ENCODE assay signal across 23 cellular contexts in the genomic region with DNA sequence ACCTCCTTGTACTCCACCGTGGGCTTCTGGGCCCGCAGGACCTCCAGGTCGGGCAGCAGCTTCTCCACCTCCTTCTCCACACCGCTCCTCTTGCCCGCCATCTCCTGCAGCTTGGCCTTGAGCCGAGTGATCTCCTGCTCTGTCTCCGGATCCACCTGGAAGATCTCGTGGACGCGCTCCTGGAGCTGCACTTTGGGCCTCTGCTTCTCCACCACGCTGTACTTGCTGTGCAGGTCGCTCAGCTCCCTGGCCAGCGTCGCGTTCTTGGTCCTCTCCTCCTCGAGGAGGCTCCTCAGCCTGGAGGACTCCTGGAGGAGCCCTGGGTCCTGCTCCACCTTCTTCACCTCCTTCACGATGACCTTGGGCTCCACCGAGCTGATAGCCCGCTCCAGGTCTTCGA. TPM values are rescaled to one million over a fixed set of nuclear protein-coding genes. Genes with fewer than 3 reads are reported as not detected.
A peak's percentile ranks its signal among the peaks of the same experiment; 100 is the strongest.
DNase-seq lines count a peak whose midpoint lies in the region; ATAC-seq and TF ChIP-seq lines count a peak whose summit lies in the region.
"Had no signal": no experiment of that assay in that cellular context is flagged by ENCODE, and none has a peak within 500 bp of the region (broad histone marks: within the 10 kb centered on the region; RNA-seq: fewer than 3 reads in every experiment).

No MANE protein-coding gene starts in this region.

- peaks cover 2 to 7% of the 10 kb centered on the region in 2 donors for H3K4me1 ChIP-seq in neuronal stem cell (ENCODE audit: control insufficient read depth in 2 of 2, insufficient read depth in 1 of 2, low read depth in 1 of 2, low read length in 2 of 2)

- TF ChIP-seq CTCF in natural killer cell (IDR thresholded peaks at IDR 0.05) (no peak), glutamatergic neuron (IDR thresholded peaks at IDR 0.05; ENCODE audit: partially characterized antibody, unreplicated experiment) (no peak)

- H3K27me3 Mint-ChIP-seq in natural killer cell treated with Interleukin-12 subunit alpha and Interleukin-12 subunit beta and Interleukin-15 and Interleukin-18, amount 100 ng/mL, for 72 hours: no peaks in the 10 kb centered on the region
- no peaks in the 10 kb centered on the region for H3K27me3 Mint-ChIP-seq in natural killer cell (ENCODE audit: low read depth in 2 of 2)
- peaks cover 10% of the 10 kb centered on the region for H3K27me3 Mint-ChIP-seq in glutamatergic neuron (ENCODE audit: unreplicated experiment)
- no peaks in the 10 kb centered on the region for H3K27me3 Mint-ChIP-seq in T-cell

- no peak overlapping the region for H3K23ac ChIP-seq in neuronal stem cell (ENCODE audit: low read depth, low read length, poor library complexity)

- no peak overlapping the region for H3K4me2 ChIP-seq in neuronal stem cell (ENCODE audit: insufficient read depth, low read length, poor library complexity, severe bottlenecking)
- H3K4me2 ChIP-seq: GM23338 had no signal

- no peak overlapping the region for H4K91ac ChIP-seq in neuronal stem cell (ENCODE audit: low read depth, low read length, poor library complexity)

- no peak overlapping the region for H2BK12ac ChIP-seq in neuronal stem cell (ENCODE audit: low read length)

- H3K18ac ChIP-seq in neuronal stem cell (ENCODE audit: low read length): no peak overlapping the region

- H3K79me1 ChIP-seq in neuronal stem cell (ENCODE audit: low read depth, low read length): no peaks in the 10 kb centered on the region

- no peak overlapping the region for H3K27ac Mint-ChIP-seq in natural killer cell treated with Interleukin-12 subunit alpha and Interleukin-12 subunit beta and Interleukin-15 and Interleukin-18, amount 100 ng/mL, for 72 hours
- H3K27ac Mint-ChIP-seq in natural killer cell (peak overlapping the region in 1 of 2 donors; percentile 32), glutamatergic neuron (ENCODE audit: unreplicated experiment) (no peak overlapping the region), T-cell (no peak overlapping the region)
- H3K27ac Mint-ChIP-seq: CD14-positive monocyte, GM23338 had no signal

- peak overlapping the region; percentile 72 for H3K9ac ChIP-seq in neuronal stem cell (ENCODE audit: low read depth, low read length, poor library complexity)

- no peaks in the 10 kb centered on the region for H3K9me3 ChIP-seq in neuronal stem cell (replicated peaks in 1 of 2; ENCODE audit: control insufficient read depth in 2 of 2, insufficient read depth in 1 of 2, low read depth in 1 of 2, low read length in 2 of 2)

- ATAC-seq in natural killer cell treated with Interleukin-12 subunit alpha and Interleukin-12 subunit beta and Interleukin-15 and Interleukin-18, amount 100 ng/mL, for 72 hours: no peak
- ATAC-seq in natural killer cell (no peak), GM18858 (IDR thresholded peaks at IDR 0.05; ENCODE audit: unreplicated experiment) (no peak), T-cell (replicated peaks in 1 of 4) (no peak), GM18520 (IDR thresholded peaks at IDR 0.05; ENCODE audit: unreplicated experiment) (no peak)
- ATAC-seq: GM23338 had no signal

- no peak overlapping the region for H2BK5ac ChIP-seq in neuronal stem cell (ENCODE audit: low read length)

- H3K27ac ChIP-seq in neuronal stem cell (replicated peaks; ENCODE audit: low read length): no peak overlapping the region

- H3K36me3 ChIP-seq in neuronal stem cell (replicated peaks in 1 of 2; ENCODE audit: control insufficient read depth in 2 of 2, insufficient read depth in 2 of 2, low read length in 2 of 2): peaks cover 0 to 1% of the 10 kb centered on the region in 2 donors

- CTCF ChIA-PET in T-cell (lab: Charles Lee): interaction anchor here in 1 of 2 donors (0.6 kb wide), 1 partner anchor 30 kb away, joined by 5 read pairs; no protein-coding TSS in a partner anchor

- no peak overlapping the region for H3K4me3 ChIP-seq in neuronal stem cell (ENCODE audit: low read length in 2 of 2)
- H3K4me3 ChIP-seq: GM23338 had no signal

- no peak overlapping the region for H3K4ac ChIP-seq in neuronal stem cell (ENCODE audit: low read length)

- H3K36me3 Mint-ChIP-seq in natural killer cell treated with Interleukin-12 subunit alpha and Interleukin-12 subunit beta and Interleukin-15 and Interleukin-18, amount 100 ng/mL, for 72 hours: no peaks in the 10 kb centered on the region
- H3K36me3 Mint-ChIP-seq in natural killer cell: no peaks in the 10 kb centered on the region
- peaks cover 9% of the 10 kb centered on the region for H3K36me3 Mint-ChIP-seq in glutamatergic neuron (ENCODE audit: unreplicated experiment)
- no peaks in the 10 kb centered on the region for H3K36me3 Mint-ChIP-seq in T-cell

- no peak overlapping the region for H4K8ac ChIP-seq in neuronal stem cell (ENCODE audit: low read depth, low read length)

- peaks cover 0 to 6% (median 0%) of the 10 kb centered on the region in 3 experiments for H3K27me3 ChIP-seq in neuronal stem cell (ENCODE audit: control insufficient read depth in 3 of 3, insufficient read depth in 3 of 3, low read depth in 1 of 3, low read length in 3 of 3)

- no peak overlapping the region for H3K4me3 Mint-ChIP-seq in natural killer cell treated with Interleukin-12 subunit alpha and Interleukin-12 subunit beta and Interleukin-15 and Interleukin-18, amount 100 ng/mL, for 72 hours
- H3K4me3 Mint-ChIP-seq in natural killer cell: no peak overlapping the region
- H3K4me3 Mint-ChIP-seq in glutamatergic neuron (ENCODE audit: unreplicated experiment): peak overlapping the region; percentile 52
- no peak overlapping the region for H3K4me3 Mint-ChIP-seq in T-cell
- H3K4me3 Mint-ChIP-seq: CD14-positive monocyte had no signal

- H2AK5ac ChIP-seq in neuronal stem cell (ENCODE audit: low read depth, low read length): peak overlapping the region; percentile 50

- H2AFZ ChIP-seq in neuronal stem cell (ENCODE audit: low read length): no peak overlapping the region
- H2AFZ ChIP-seq: GM23338 had no signal

- H3K9me3 Mint-ChIP-seq in natural killer cell treated with Interleukin-12 subunit alpha and Interleukin-12 subunit beta and Interleukin-15 and Interleukin-18, amount 100 ng/mL, for 72 hours: no peaks in the 10 kb centered on the region
- H3K9me3 Mint-ChIP-seq in natural killer cell (no peaks in the 10 kb centered on the region), glutamatergic neuron (ENCODE audit: unreplicated experiment) (peaks cover 8% of the 10 kb centered on the region), T-cell (no peaks in the 10 kb centered on the region)
- H3K9me3 Mint-ChIP-seq: GM23338 had no signal

- H3K4me1 Mint-ChIP-seq in natural killer cell treated with Interleukin-12 subunit alpha and Interleukin-12 subunit beta and Interleukin-15 and Interleukin-18, amount 100 ng/mL, for 72 hours (ENCODE audit: low read depth in 2 of 2): peaks cover 0 to 11% of the 10 kb centered on the region in 2 donors
- H3K4me1 Mint-ChIP-seq in natural killer cell (peaks cover 0 to 7% of the 10 kb centered on the region in 2 donors), glutamatergic neuron (ENCODE audit: low read depth, unreplicated experiment) (peaks cover 2% of the 10 kb centered on the region), T-cell (peaks cover 7 to 15% (median 10%) of the 10 kb centered on the region in 3 donors)

- no peak overlapping the region for H2BK15ac ChIP-seq in neuronal stem cell (ENCODE audit: low read length)

- POLR2A ChIA-PET in T-cell (lab: Charles Lee): interaction anchor here in 1 of 2 donors (0.6 kb wide), 1 partner anchor 45 kb away, joined by 5 read pairs; no protein-coding TSS in a partner anchor

- peak; percentile 16 for DNase-seq in natural killer cell treated with Interleukin-12 subunit alpha and Interleukin-12 subunit beta and Interleukin-15 and Interleukin-18, amount 100 ng/mL, for 72 hours (ENCODE audit: low spot score)
- DNase-seq in natural killer cell (no peak), glutamatergic neuron (no peak), neuronal stem cell (ENCODE audit: low spot score) (no peak), T-cell (no peak)
- no peak for DNase-seq in effector CD4-positive, alpha-beta T cell
- DNase-seq: AML-193, MM.1S, NCI-H1048, NCI-H1417 treated with DMSO at 0.1 percent for 48 hours, NCI-H187 treated with DMSO at 0.1 percent for 48 hours, NCI-H2107, NCI-H446 treated with DMSO at 0.1 percent for 48 hours, NCI-H526 treated with DMSO at 0.1 percent for 48 hours, OCI-M1, RPMI8226, SHP77 had no signal

- H2BK120ac ChIP-seq in neuronal stem cell (ENCODE audit: low read depth, low read length): no peak overlapping the region

- intact Hi-C loops in natural killer cell (cut with micrococcal nuclease): no loop called here

- peak overlapping the region; percentile 47 for H3K14ac ChIP-seq in neuronal stem cell (ENCODE audit: low read length)

- WGBS in neuronal stem cell (ENCODE audit: extremely low coverage in 2 of 2, insufficient read length in 2 of 2, insufficient replicate concordance in 1 of 2), 2 donors: no CpG with 5 or more reads among the region's 20 CpGs

RNA-seq across cellular contexts. Expression of a gene that starts 8.8 kb away (rescaled TPM):
- total RNA-seq in natural killer cell treated with Interleukin-12 subunit alpha and Interleukin-12 subunit beta and Interleukin-15 and Interleukin-18, amount 100 ng/mL, for 72 hours: 10 to 100 TPM in 1 of 2 donors, 1 to 10 TPM in 1; 9.8 to 16.2 TPM
- total RNA-seq in natural killer cell: 10 to 100 TPM in 2 of 3 donors, 1 to 10 TPM in 1; 5.5 to 13.6 (median 13.5) TPM
- total RNA-seq in glutamatergic neuron (ENCODE audit: unreplicated experiment): 7.1 TPM
- 5.4 TPM for polyA plus RNA-seq in neuronal stem cell (2013, experiment 1 of 2)
- polyA plus RNA-seq in neuronal stem cell (2013, experiment 2 of 2): 5.3 TPM
- 10 to 100 TPM in 1 of 5 donors, 1 to 10 TPM in 4; 7.5 to 12.1 (median 9.0) TPM for total RNA-seq in T-cell
- polyA plus RNA-seq: CD14-positive monocyte had no signal

RNA-seq across cellular contexts. Expression of a gene that starts 17.7 kb away (rescaled TPM):
- under 1 TPM; 0.05 to 0.64 TPM for total RNA-seq in natural killer cell treated with Interleukin-12 subunit alpha and Interleukin-12 subunit beta and Interleukin-15 and Interleukin-18, amount 100 ng/mL, for 72 hours
- total RNA-seq in natural killer cell (1 to 10 TPM in 1 of 3 donors, under 1 TPM in 1, not detected in 1; 0.94 to 1.2 TPM), glutamatergic neuron (ENCODE audit: unreplicated experiment) (not detected), T-cell (1 to 10 TPM in 1 of 5 donors, under 1 TPM in 4; 0.58 to 1.0 (median 0.72) TPM)
- not detected for polyA plus RNA-seq in neuronal stem cell (2013, experiment 1 of 2)
- not detected for polyA plus RNA-seq in neuronal stem cell (2013, experiment 2 of 2)
- total RNA-seq: A172 had no signal
- polyA plus RNA-seq: AG04450, CD14-positive monocyte had no signal

RNA-seq across cellular contexts. Expression of a gene that starts 30.4 kb away (rescaled TPM):
- 10 to 100 TPM; 16.5 to 19.1 TPM for total RNA-seq in natural killer cell treated with Interleukin-12 subunit alpha and Interleukin-12 subunit beta and Interleukin-15 and Interleukin-18, amount 100 ng/mL, for 72 hours
- total RNA-seq in natural killer cell (10 to 100 TPM; 23.0 to 30.7 (median 24.3) TPM), glutamatergic neuron (ENCODE audit: unreplicated experiment) (8.5 TPM), T-cell (10 to 100 TPM; 12.8 to 15.3 (median 14.3) TPM)
- 8.7 TPM for polyA plus RNA-seq in neuronal stem cell (2013, experiment 1 of 2)
- polyA plus RNA-seq in neuronal stem cell (2013, experiment 2 of 2): 8.1 TPM

RNA-seq across cellular contexts. Expression of a gene that starts 30.5 kb away (rescaled TPM):
- 10 to 100 TPM; 36.8 to 44.6 TPM for total RNA-seq in natural killer cell treated with Interleukin-12 subunit alpha and Interleukin-12 subunit beta and Interleukin-15 and Interleukin-18, amount 100 ng/mL, for 72 hours
- total RNA-seq in natural killer cell (10 to 100 TPM; 22.8 to 48.2 (median 28.2) TPM), glutamatergic neuron (ENCODE audit: unreplicated experiment) (52.9 TPM), T-cell (10 to 100 TPM; 17.6 to 33.8 (median 29.1) TPM)
- 3.1 TPM for polyA plus RNA-seq in neuronal stem cell (2013, experiment 1 of 2)
- polyA plus RNA-seq in neuronal stem cell (2013, experiment 2 of 2): 3.0 TPM
